Comparison of ENCODE assay signal across 29 cellular contexts in genomic region chr20:59925359-59925758, GRCh38.
"Had no signal": no experiment of that assay in that cellular context is flagged by ENCODE, and none has a peak within 500 bp of the region (broad histone marks: within the 10 kb centered on the region; RNA-seq: fewer than 3 reads in every experiment).

No MANE protein-coding gene starts in this region.

- H3K4me3 Mint-ChIP-seq: activated CD8-positive, alpha-beta T cell treated with anti-CD3 and anti-CD28 coated beads for 36 hours; activated naive CD4-positive, alpha-beta T cell treated with anti-CD3 and anti-CD28 coated beads, Interleukin-2, amount 50 U/mL, for 24 hours; activated naive CD8-positive, alpha-beta T cell treated with anti-CD3 and anti-CD28 coated beads, Interleukin-2, amount 50 U/mL, for 24 hours; activated T-helper 1 cell treated with anti-CD3 and anti-CD28 coated beads, Interleukin-12 subunit alpha, Interleukin-12 subunit beta, Interleukin-2, Interleukin-4 antibody, amounts not matched to agents 30 ng/mL and 10 ng/mL and 1 ng/mL, durations not matched to agents 14 hours and 24 hours and 36 hours; brain; IgD-negative memory B cell had no signal

- DNase-seq: activated CD4-positive, alpha-beta T cell treated with anti-CD3 and anti-CD28 coated beads for 4 hours; activated CD8-positive, alpha-beta memory T cell treated with anti-CD3 and anti-CD28 coated beads, Interleukin-2, amount 50 U/mL, for 4 hours; activated CD8-positive, alpha-beta T cell treated with anti-CD3 and anti-CD28 coated beads for 36 hours; activated effector memory CD4-positive, alpha-beta T cell treated with Interleukin-2 at 50 U/mL for 16 hours; activated naive CD4-positive, alpha-beta T cell; activated naive CD8-positive, alpha-beta T cell treated with anti-CD3 and anti-CD28 coated beads, Interleukin-2, amount 50 U/mL, for 24 hours; amniotic stem cell; cerebellar nuclear complex; KG1; MG63; MV-4-11; NCI-H1092 treated with DMSO at 0.1 percent for 48 hours; NCI-H1417 treated with DMSO at 0.1 percent for 48 hours; NCI-H1694; NCI-H345; NCI-H510A; NCI-H526 treated with DMSO at 0.1 percent for 48 hours; NCI-H82; NK-92 treated with Interleukin-12 subunit alpha and Interleukin-12 subunit beta, amount 100 ng/mL, for 24 hours; OCI-M1; SIG-M5; T-helper 1 cell had no signal

- H3K27ac ChIP-seq: ascending aorta, cardiac muscle cell had no signal

- H3K9me3 ChIP-seq: ascending aorta, MG63 had no signal

- H3K4me1 ChIP-seq: ascending aorta had no signal

- H3K36me3 Mint-ChIP-seq: activated naive CD4-positive, alpha-beta T cell treated with anti-CD3 and anti-CD28 coated beads, Interleukin-2, amount 50 U/mL, for 24 hours; brain; IgD-negative memory B cell had no signal

- H3K27ac Mint-ChIP-seq: activated CD8-positive, alpha-beta T cell treated with anti-CD3 and anti-CD28 coated beads for 36 hours; activated naive CD4-positive, alpha-beta T cell treated with anti-CD3 and anti-CD28 coated beads, Interleukin-2, amount 50 U/mL, for 24 hours; activated naive CD8-positive, alpha-beta T cell treated with anti-CD3 and anti-CD28 coated beads, Interleukin-2, amount 50 U/mL, for 24 hours; activated T-helper 1 cell treated with anti-CD3 and anti-CD28 coated beads, Interleukin-12 subunit alpha, Interleukin-12 subunit beta, Interleukin-2, Interleukin-4 antibody, amounts not matched to agents 30 ng/mL and 10 ng/mL and 1 ng/mL, durations not matched to agents 14 hours and 24 hours and 36 hours; brain; IgD-negative memory B cell had no signal

- H3K36me3 ChIP-seq: ascending aorta, cardiac muscle cell, MG63 had no signal

- H3K4me1 Mint-ChIP-seq: activated naive CD4-positive, alpha-beta T cell treated with anti-CD3 and anti-CD28 coated beads, Interleukin-2, amount 50 U/mL, for 24 hours; activated naive CD8-positive, alpha-beta T cell treated with anti-CD3 and anti-CD28 coated beads, Interleukin-2, amount 50 U/mL, for 24 hours had no signal

- H3K27me3 ChIP-seq: ascending aorta, MG63 had no signal

- H3K9me3 Mint-ChIP-seq: activated CD8-positive, alpha-beta T cell treated with anti-CD3 and anti-CD28 coated beads for 36 hours; activated naive CD4-positive, alpha-beta T cell treated with anti-CD3 and anti-CD28 coated beads, Interleukin-2, amount 50 U/mL, for 24 hours; activated naive CD8-positive, alpha-beta T cell treated with anti-CD3 and anti-CD28 coated beads, Interleukin-2, amount 50 U/mL, for 24 hours; activated T-helper 1 cell treated with anti-CD3 and anti-CD28 coated beads, Interleukin-12 subunit alpha, Interleukin-12 subunit beta, Interleukin-2, Interleukin-4 antibody, amounts not matched to agents 30 ng/mL and 10 ng/mL and 1 ng/mL, durations not matched to agents 14 hours and 24 hours and 36 hours; brain; IgD-negative memory B cell had no signal

- H3K4me3 ChIP-seq: ascending aorta, cardiac muscle cell, MG63 had no signal

- ATAC-seq: activated CD4-positive, CD25-positive, alpha-beta regulatory T cell treated with anti-CD3 and anti-CD28 coated beads, Interleukin-2, amount 50 U/mL, for 24 hours; activated CD8-positive, alpha-beta T cell treated with anti-CD3 and anti-CD28 coated beads for 36 hours; activated naive CD8-positive, alpha-beta T cell treated with anti-CD3 and anti-CD28 coated beads, Interleukin-2, amount 50 U/mL, for 24 hours had no signal
